10 cellular contexts compared by ENCODE assay signal in genomic region chr19:3818479-3818878, GRCh38. TPM values are rescaled to one million over a fixed set of nuclear protein-coding genes. Genes with fewer than 3 reads are reported as not detected.
A peak's percentile ranks its signal among the peaks of the same experiment; 100 is the strongest.
DNase-seq lines count a peak whose midpoint lies in the region; ATAC-seq and TF ChIP-seq lines count a peak whose summit lies in the region.
"Had no signal": no experiment of that assay in that cellular context is flagged by ENCODE, and none has a peak within 500 bp of the region (broad histone marks: within the 10 kb centered on the region; RNA-seq: fewer than 3 reads in every experiment).

No MANE protein-coding gene starts in this region.

- POLR2A ChIA-PET in HEK293 (lab: Yijun Ruan, JAX): no interaction called here

- H3K27ac Mint-ChIP-seq in activated naive CD4-positive, alpha-beta T cell treated with anti-CD3 and anti-CD28 coated beads, Interleukin-2, amount 50 U/mL, for 24 hours: no peak overlapping the region

- TF ChIP-seq CTCF in HEK293 (tag by site-specific recombination; IDR thresholded peaks at IDR 0.05): no peak

- no peak overlapping the region for H3K4me3 ChIP-seq in HEK293 (ENCODE audit: low read depth, low read length)

- H3K9me3 Mint-ChIP-seq in activated naive CD4-positive, alpha-beta T cell treated with anti-CD3 and anti-CD28 coated beads, Interleukin-2, amount 50 U/mL, for 24 hours: no peaks in the 10 kb centered on the region

- H3K4me1 ChIP-seq in HEK293 (ENCODE audit: control insufficient read depth, insufficient read depth, low read length): no peaks in the 10 kb centered on the region

- CTCF ChIA-PET in HEK293 (lab: Yijun Ruan, JAX): interaction anchor here (0.5 to 1.1 kb wide), 5 partner anchors 9 to 492 kb away, joined by 3 to 4 read pairs (median 3); partner anchors contain the start of gene EEF2

- no peaks in the 10 kb centered on the region for H3K9me3 ChIP-seq in HEK293 (ENCODE audit: control insufficient read depth, insufficient read depth, low read depth, low read length)

- H3K27ac ChIP-seq in HEK293 (ENCODE audit: extremely low read depth, low read depth, low read length): no peak overlapping the region

- H3K4me1 Mint-ChIP-seq in activated naive CD4-positive, alpha-beta T cell treated with anti-CD3 and anti-CD28 coated beads, Interleukin-2, amount 50 U/mL, for 24 hours: peaks cover 44% of the 10 kb centered on the region

- no peak for ATAC-seq in GM21423 (IDR thresholded peaks at IDR 0.05; ENCODE audit: unreplicated experiment)
- no peak for ATAC-seq in GM21825 (IDR thresholded peaks at IDR 0.05; ENCODE audit: unreplicated experiment)

- DNase-seq in Ammon's horn (ENCODE audit: low spot score): peak; percentile 13
- DNase-seq in myocyte (ENCODE audit: low read depth): peak; percentile 6
- DNase-seq in NCI-H2107 treated with DMSO at 0.1 percent for 48 hours (lab: John Stamatoyannopoulos, UW; ENCODE audit: unreplicated experiment): no peak
- DNase-seq in NCI-H1436 treated with DMSO at 0.1 percent for 48 hours (lab: John Stamatoyannopoulos, UW): no peak
- DNase-seq: NCI-H446 treated with DMSO at 0.1 percent for 48 hours had no signal

- H3K27me3 Mint-ChIP-seq in activated naive CD4-positive, alpha-beta T cell treated with anti-CD3 and anti-CD28 coated beads, Interleukin-2, amount 50 U/mL, for 24 hours: no peaks in the 10 kb centered on the region

- no peaks in the 10 kb centered on the region for H3K36me3 ChIP-seq in HEK293 (ENCODE audit: control insufficient read depth in 2 of 2, insufficient read depth in 1 of 2, low read length in 2 of 2)

- H3K4me3 Mint-ChIP-seq in activated naive CD4-positive, alpha-beta T cell treated with anti-CD3 and anti-CD28 coated beads, Interleukin-2, amount 50 U/mL, for 24 hours: peak overlapping the region; percentile 19

- no peaks in the 10 kb centered on the region for H3K36me3 Mint-ChIP-seq in activated naive CD4-positive, alpha-beta T cell treated with anti-CD3 and anti-CD28 coated beads, Interleukin-2, amount 50 U/mL, for 24 hours

TF ChIP-seq in HEK293, 187 proteins besides CTCF, POLR2A, EP300 and RAD21:
- no peak for TF ChIP-seq KLF9 (tag by site-specific recombination; IDR thresholded peaks at IDR 0.05; ENCODE audit: low read depth)
- TF ChIP-seq ZNF335 (tag by site-specific recombination; conservative IDR thresholded peaks at IDR 0.05): peak; percentile 53; the same call in 1 of the 2 replicates

RNA-seq across cellular contexts. Expression of gene MATK, which starts 32.3 kb away (rescaled TPM):
- not detected in 2 replicates for total RNA-seq in myocyte
- not detected for polyA plus RNA-seq in myocyte (2012)

RNA-seq across cellular contexts. Expression of gene RAX2, which starts 46.5 kb away (rescaled TPM):
- not detected in 2 replicates for total RNA-seq in myocyte
- not detected for polyA plus RNA-seq in myocyte (2012)
- total RNA-seq: liver had no signal
- polyA plus RNA-seq: liver had no signal

RNA-seq across cellular contexts. Expression of gene ZFR2, which starts 50.4 kb away (rescaled TPM):
- not detected in 2 replicates for total RNA-seq in myocyte
- polyA plus RNA-seq in myocyte (2012): not detected
- total RNA-seq: liver had no signal
- polyA plus RNA-seq: liver had no signal

RNA-seq across cellular contexts. Expression of gene MRPL54, which starts 56.0 kb away (rescaled TPM):
- total RNA-seq in myocyte: 30.4 and 41.9 TPM in 2 replicates
- polyA plus RNA-seq in myocyte (2012): 64.7 TPM

RNA-seq across cellular contexts. Expression of gene APBA3, which starts 57.0 kb away (rescaled TPM):
- total RNA-seq in myocyte: 23.3 and 35.0 TPM in 2 replicates
- 19.2 TPM for polyA plus RNA-seq in myocyte (2012)

Comparison
In these comparisons a context has a peak if more than half of its experiments do, and no peak if none do; other contexts are left out.
1. DNase-seq: peak in Ammon's horn (single experiment) and myocyte (single experiment); none in NCI-H2107 treated with DMSO at 0.1 percent for 48 hours (single experiment) and NCI-H1436 treated with DMSO at 0.1 percent for 48 hours (single experiment).